Comparison of ENCODE assay signal across 8 cellular contexts in genomic region chr15:64634020-64634419, GRCh38.
DNase-seq lines count a peak whose midpoint lies in the region; ATAC-seq and TF ChIP-seq lines count a peak whose summit lies in the region.

No MANE protein-coding gene starts in this region.

- no peaks in the 10 kb centered on the region for H3K27me3 ChIP-seq in Loucy (ENCODE audit: insufficient read depth, low read length, poor library complexity, severe bottlenecking)

- H3F3A ChIP-seq in Loucy (ENCODE audit: low read depth): no peaks in the 10 kb centered on the region

- ATAC-seq in GM21619 (IDR thresholded peaks at IDR 0.05; ENCODE audit: unreplicated experiment): peak; percentile 79

- H3K9me3 ChIP-seq in Loucy (ENCODE audit: insufficient read depth, low read depth, low read length): peaks cover 4% of the 10 kb centered on the region; the same call in 1 of the 2 replicates

- H3K4me1 ChIP-seq in Loucy (ENCODE audit: insufficient read depth, low read length, poor library complexity, severe bottlenecking): peaks cover 37% of the 10 kb centered on the region

- peaks cover 71% of the 10 kb centered on the region for H3K79me2 ChIP-seq in Loucy (ENCODE audit: insufficient read depth, low read length)

- H3K9me2 ChIP-seq in Loucy (replicated peaks; ENCODE audit: low read depth, low read length): no peaks in the 10 kb centered on the region

- H3K9me3 Mint-ChIP-seq in activated T-helper 2 cell treated with anti-CD3 and anti-CD28 coated beads, Interferon-gamma antibody, Interleukin-2, Interleukin-4, amounts not matched to agents 10 μg/mL and 5 μg/mL and 100 μg/mL, durations not matched to agents 14 hours and 24 hours and 36 hours: peaks cover 12% of the 10 kb centered on the region
- peaks cover 3% of the 10 kb centered on the region for H3K9me3 Mint-ChIP-seq in nephron

- peak overlapping the region; percentile 85 for H3K27ac Mint-ChIP-seq in activated T-helper 2 cell treated with anti-CD3 and anti-CD28 coated beads, Interferon-gamma antibody, Interleukin-2, Interleukin-4, amounts not matched to agents 10 μg/mL and 5 μg/mL and 100 μg/mL, durations not matched to agents 14 hours and 24 hours and 36 hours
- H3K27ac Mint-ChIP-seq in nephron: peak overlapping the region; percentile 68 to 92 (median 91)

- no peaks in the 10 kb centered on the region for H3K27me3 Mint-ChIP-seq in activated T-helper 2 cell treated with anti-CD3 and anti-CD28 coated beads, Interferon-gamma antibody, Interleukin-2, Interleukin-4, amounts not matched to agents 10 μg/mL and 5 μg/mL and 100 μg/mL, durations not matched to agents 14 hours and 24 hours and 36 hours (ENCODE audit: low read depth)
- H3K27me3 Mint-ChIP-seq in nephron (ENCODE audit: low read depth): no peaks in the 10 kb centered on the region

- H3K4me1 Mint-ChIP-seq in activated T-helper 2 cell treated with anti-CD3 and anti-CD28 coated beads, Interferon-gamma antibody, Interleukin-2, Interleukin-4, amounts not matched to agents 10 μg/mL and 5 μg/mL and 100 μg/mL, durations not matched to agents 14 hours and 24 hours and 36 hours (ENCODE audit: low read depth): peaks cover 56% of the 10 kb centered on the region
- peaks cover 33% of the 10 kb centered on the region for H3K4me1 Mint-ChIP-seq in nephron

- H3K36me3 ChIP-seq in Loucy (ENCODE audit: insufficient read depth, low read length): peaks cover 27% of the 10 kb centered on the region

- H3K36me3 Mint-ChIP-seq in activated T-helper 2 cell treated with anti-CD3 and anti-CD28 coated beads, Interferon-gamma antibody, Interleukin-2, Interleukin-4, amounts not matched to agents 10 μg/mL and 5 μg/mL and 100 μg/mL, durations not matched to agents 14 hours and 24 hours and 36 hours (ENCODE audit: low read depth): peaks cover 47% of the 10 kb centered on the region
- H3K36me3 Mint-ChIP-seq in nephron (ENCODE audit: low read depth): peaks cover 39% of the 10 kb centered on the region

- intact Hi-C loops in activated T-helper 2 cell treated with anti-CD3 and anti-CD28 coated beads, Interferon-gamma antibody, Interleukin-2, Interleukin-4, amounts not matched to agents 10 μg/mL and 5 μg/mL and 100 μg/mL, durations not matched to agents 14 hours and 24 hours and 36 hours (cut with micrococcal nuclease): loop anchor here (1.0 to 2.0 kb wide), 2 partner anchors 11 to 15 kb away; no protein-coding TSS in a partner anchor

- H3K4me3 ChIP-seq in Loucy (ENCODE audit: low read length, poor library complexity, severe bottlenecking): peak overlapping the region; percentile 60

- no peak for TF ChIP-seq CTCF in GM13976 (IDR thresholded peaks at IDR 0.05; ENCODE audit: borderline replicate concordance, control extremely low read depth, extremely low read depth, insufficient read depth, missing control alignments)
- TF ChIP-seq CTCF in Loucy (conservative IDR thresholded peaks at IDR 0.05; ENCODE audit: low read length): no peak
- TF ChIP-seq CTCF in nephron (IDR thresholded peaks at IDR 0.05; ENCODE audit: unreplicated experiment in 3 of 3): no peak

- no peak overlapping the region for H2AFZ ChIP-seq in Loucy (ENCODE audit: low read length)

- peak overlapping the region; percentile 79 for H3K4me2 ChIP-seq in Loucy (ENCODE audit: low read depth, low read length, poor library complexity, severe bottlenecking)

- peaks cover 9% of the 10 kb centered on the region for H4K20me1 ChIP-seq in Loucy (ENCODE audit: insufficient read depth, low read length, poor library complexity, severe bottlenecking)

- DNase-seq in GM13976 (ENCODE audit: low spot score): peak; percentile 62
- DNase-seq in activated T-helper 2 cell treated with anti-CD3 and anti-CD28 coated beads, Interferon-gamma antibody, Interleukin-2, Interleukin-4, amounts not matched to agents 10 μg/mL and 5 μg/mL and 100 μg/mL, durations not matched to agents 14 hours and 24 hours and 36 hours (ENCODE audit: low spot score): peak; percentile 44
- no peak for DNase-seq in HT-29 (ENCODE audit: low spot score)
- no peak for DNase-seq in NCI-H345 (lab: John Stamatoyannopoulos, UW)
- no peak for DNase-seq in DMS53 (lab: John Stamatoyannopoulos, UW)

- H3K4me3 Mint-ChIP-seq in activated T-helper 2 cell treated with anti-CD3 and anti-CD28 coated beads, Interferon-gamma antibody, Interleukin-2, Interleukin-4, amounts not matched to agents 10 μg/mL and 5 μg/mL and 100 μg/mL, durations not matched to agents 14 hours and 24 hours and 36 hours (ENCODE audit: low read depth): peak overlapping the region; percentile 54
- H3K4me3 Mint-ChIP-seq in nephron: peak overlapping the region in 1 of 3 experiments; percentile 36

- in situ Hi-C loops in GM13976 (cut with MboI; ENCODE audit: low sequenced_read_pairs, unreplicated experiment): no loop called here

- H3K9ac ChIP-seq in Loucy (ENCODE audit: low read depth, low read length, poor library complexity, severe bottlenecking): no peak overlapping the region

Comparison
In these comparisons a context has a peak if more than half of its experiments do, and no peak if none do; other contexts are left out.
1. DNase-seq: peak in GM13976 (single experiment) and activated T-helper 2 cell treated with anti-CD3 and anti-CD28 coated beads, Interferon-gamma antibody, Interleukin-2, Interleukin-4, amounts not matched to agents 10 μg/mL and 5 μg/mL and 100 μg/mL, durations not matched to agents 14 hours and 24 hours and 36 hours (single experiment); none in HT-29 (single experiment), NCI-H345 (single experiment) and DMS53 (single experiment).